8 cellular contexts compared by ENCODE assay signal in genomic region chr11:122215244-122215992, GRCh38.
DNase-seq lines count a peak whose midpoint lies in the region; ATAC-seq and TF ChIP-seq lines count a peak whose summit lies in the region.

No MANE protein-coding gene starts in this region.

- H3K9me3 Mint-ChIP-seq in activated T-cell treated with anti-CD3 and anti-CD28 coated beads, Interleukin-2, amount 50 U/mL, for 24 hours = no peaks in the 10 kb centered on the region
- no peaks in the 10 kb centered on the region for H3K9me3 Mint-ChIP-seq in activated T-helper 1 cell treated with anti-CD3 and anti-CD28 coated beads, Interleukin-12 subunit alpha, Interleukin-12 subunit beta, Interleukin-2, Interleukin-4 antibody, amounts not matched to agents 30 ng/mL and 10 ng/mL and 1 ng/mL, durations not matched to agents 14 hours and 24 hours and 36 hours
- H3K9me3 Mint-ChIP-seq in osteocyte (ENCODE audit: unreplicated experiment) = no peaks in the 10 kb centered on the region

- no peaks in the 10 kb centered on the region for H3K4me1 Mint-ChIP-seq in activated T-cell treated with anti-CD3 and anti-CD28 coated beads, Interleukin-2, amount 50 U/mL, for 24 hours (ENCODE audit: low read depth)
- no peaks in the 10 kb centered on the region for H3K4me1 Mint-ChIP-seq in activated T-helper 1 cell treated with anti-CD3 and anti-CD28 coated beads, Interleukin-12 subunit alpha, Interleukin-12 subunit beta, Interleukin-2, Interleukin-4 antibody, amounts not matched to agents 30 ng/mL and 10 ng/mL and 1 ng/mL, durations not matched to agents 14 hours and 24 hours and 36 hours (ENCODE audit: low read depth)
- peaks cover 21% of the 10 kb centered on the region for H3K4me1 Mint-ChIP-seq in osteocyte (ENCODE audit: unreplicated experiment)

- peak; percentile 92 for TF ChIP-seq CTCF in osteocyte (IDR thresholded peaks at IDR 0.05)

- no peak overlapping the region for H3K27ac Mint-ChIP-seq in activated T-cell treated with anti-CD3 and anti-CD28 coated beads, Interleukin-2, amount 50 U/mL, for 24 hours
- H3K27ac Mint-ChIP-seq in activated T-helper 1 cell treated with anti-CD3 and anti-CD28 coated beads, Interleukin-12 subunit alpha, Interleukin-12 subunit beta, Interleukin-2, Interleukin-4 antibody, amounts not matched to agents 30 ng/mL and 10 ng/mL and 1 ng/mL, durations not matched to agents 14 hours and 24 hours and 36 hours = no peak overlapping the region
- peak overlapping the region; percentile 63 for H3K27ac Mint-ChIP-seq in osteocyte (ENCODE audit: unreplicated experiment)

- peaks cover 19% of the 10 kb centered on the region for H3K27me3 Mint-ChIP-seq in activated T-cell treated with anti-CD3 and anti-CD28 coated beads, Interleukin-2, amount 50 U/mL, for 24 hours
- H3K27me3 Mint-ChIP-seq in activated T-helper 1 cell treated with anti-CD3 and anti-CD28 coated beads, Interleukin-12 subunit alpha, Interleukin-12 subunit beta, Interleukin-2, Interleukin-4 antibody, amounts not matched to agents 30 ng/mL and 10 ng/mL and 1 ng/mL, durations not matched to agents 14 hours and 24 hours and 36 hours (ENCODE audit: insufficient read depth) = peaks cover 8% of the 10 kb centered on the region
- no peaks in the 10 kb centered on the region for H3K27me3 Mint-ChIP-seq in osteocyte (ENCODE audit: unreplicated experiment)

- DNase-seq in activated T-cell treated with anti-CD3 and anti-CD28 coated beads, Interleukin-2, amount 50 U/mL, for 24 hours = peak; percentile 42
- DNase-seq in activated T-cell treated with anti-CD3 and anti-CD28 coated beads for 4 hours (no peak), NCI-H146 treated with DMSO at 0.1 percent for 48 hours (lab: John Stamatoyannopoulos, UW; ENCODE audit: unreplicated experiment) (peak; percentile 3), Right ventricle myocardium inferior (ENCODE audit: missing footprints) (peak; percentile 87), osteocyte (ENCODE audit: extremely low spot score, unreplicated experiment) (peak; percentile 86), cerebellar nuclear complex (lab: John Stamatoyannopoulos, UW) (no peak)
- peak; percentile 1 for DNase-seq in activated T-helper 1 cell treated with anti-CD3 and anti-CD28 coated beads, Interleukin-12 subunit alpha, Interleukin-12 subunit beta, Interleukin-2, Interleukin-4 antibody, amounts not matched to agents 30 ng/mL and 10 ng/mL and 1 ng/mL, durations not matched to agents 14 hours and 24 hours and 36 hours (ENCODE audit: low spot score)

- intact Hi-C loops in activated T-helper 1 cell treated with anti-CD3 and anti-CD28 coated beads, Interleukin-12 subunit alpha, Interleukin-12 subunit beta, Interleukin-2, Interleukin-4 antibody, amounts not matched to agents 30 ng/mL and 10 ng/mL and 1 ng/mL, durations not matched to agents 14 hours and 24 hours and 36 hours (cut with micrococcal nuclease) = loop anchor here (1.0 kb wide), 1 partner anchor 290 kb away; no protein-coding TSS in a partner anchor
- intact Hi-C loops in Right ventricle myocardium inferior (cut with DNase I) = loop anchor here (1.0 to 10.0 kb wide), 4 partner anchors 77 to 290 kb away; no protein-coding TSS in a partner anchor

- H3K36me3 Mint-ChIP-seq in activated T-cell treated with anti-CD3 and anti-CD28 coated beads, Interleukin-2, amount 50 U/mL, for 24 hours (ENCODE audit: low read depth) = no peaks in the 10 kb centered on the region
- H3K36me3 Mint-ChIP-seq in activated T-helper 1 cell treated with anti-CD3 and anti-CD28 coated beads, Interleukin-12 subunit alpha, Interleukin-12 subunit beta, Interleukin-2, Interleukin-4 antibody, amounts not matched to agents 30 ng/mL and 10 ng/mL and 1 ng/mL, durations not matched to agents 14 hours and 24 hours and 36 hours (ENCODE audit: low read depth) = no peaks in the 10 kb centered on the region
- H3K36me3 Mint-ChIP-seq in osteocyte (ENCODE audit: unreplicated experiment) = no peaks in the 10 kb centered on the region

- H3K4me3 Mint-ChIP-seq in activated T-cell treated with anti-CD3 and anti-CD28 coated beads, Interleukin-2, amount 50 U/mL, for 24 hours = no peak overlapping the region
- no peak overlapping the region for H3K4me3 Mint-ChIP-seq in activated T-helper 1 cell treated with anti-CD3 and anti-CD28 coated beads, Interleukin-12 subunit alpha, Interleukin-12 subunit beta, Interleukin-2, Interleukin-4 antibody, amounts not matched to agents 30 ng/mL and 10 ng/mL and 1 ng/mL, durations not matched to agents 14 hours and 24 hours and 36 hours
- no peak overlapping the region for H3K4me3 Mint-ChIP-seq in osteocyte (ENCODE audit: unreplicated experiment)

- peak; percentile 59 for ATAC-seq in HG02571 (IDR thresholded peaks at IDR 0.05; ENCODE audit: unreplicated experiment)
- peak; percentile 98 for ATAC-seq in Right ventricle myocardium inferior

Comparison
In these comparisons a context has a peak if more than half of its experiments do, and no peak if none do; other contexts are left out.
1. DNase-seq: peak in activated T-cell treated with anti-CD3 and anti-CD28 coated beads, Interleukin-2, amount 50 U/mL, for 24 hours (single experiment), NCI-H146 treated with DMSO at 0.1 percent for 48 hours (single experiment), activated T-helper 1 cell treated with anti-CD3 and anti-CD28 coated beads, Interleukin-12 subunit alpha, Interleukin-12 subunit beta, Interleukin-2, Interleukin-4 antibody, amounts not matched to agents 30 ng/mL and 10 ng/mL and 1 ng/mL, durations not matched to agents 14 hours and 24 hours and 36 hours (single experiment), Right ventricle myocardium inferior (single experiment) and osteocyte (single experiment); none in activated T-cell treated with anti-CD3 and anti-CD28 coated beads for 4 hours (single experiment) and cerebellar nuclear complex (0 of 2).